In the genomic region with DNA sequence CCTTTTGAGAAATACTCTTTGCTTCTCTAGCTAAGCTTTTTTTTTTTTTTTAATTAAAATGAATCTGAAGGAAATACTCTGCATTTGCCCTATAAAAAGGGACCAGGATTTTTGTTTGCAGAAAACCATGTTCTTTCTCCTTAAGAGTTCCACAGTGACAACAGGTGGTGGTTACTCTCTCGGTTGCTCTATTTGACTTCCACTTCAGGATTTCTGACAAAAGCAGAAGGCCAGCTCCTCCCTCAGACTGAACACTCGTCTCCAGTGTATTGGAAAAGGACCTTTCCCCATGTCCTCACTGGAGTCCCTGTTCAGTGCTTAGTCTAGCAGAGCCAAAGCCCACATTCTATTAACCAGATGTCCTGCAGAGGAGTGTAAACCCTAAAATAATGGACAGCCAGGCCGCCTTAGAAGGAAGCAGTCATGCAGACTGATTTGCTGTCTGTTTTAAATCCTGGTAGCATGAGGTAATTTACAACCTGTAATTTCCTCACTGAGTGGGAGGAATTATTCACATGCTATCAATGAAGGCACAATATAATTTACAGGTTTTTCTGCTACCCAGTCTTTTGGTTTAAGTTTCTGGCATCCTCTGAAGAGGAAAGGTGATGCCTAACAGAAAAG, we compare ENCODE assay signal across 1 cellular context.
A peak's percentile ranks its signal among the peaks of the same experiment; 100 is the strongest.
TF ChIP-seq lines count a peak whose summit lies in the region.

No MANE protein-coding gene starts in this region.

TF ChIP-seq in HEK293, 187 proteins besides CTCF, POLR2A, EP300 and RAD21 (continued from another document):
- TF ChIP-seq, protein P1, sequence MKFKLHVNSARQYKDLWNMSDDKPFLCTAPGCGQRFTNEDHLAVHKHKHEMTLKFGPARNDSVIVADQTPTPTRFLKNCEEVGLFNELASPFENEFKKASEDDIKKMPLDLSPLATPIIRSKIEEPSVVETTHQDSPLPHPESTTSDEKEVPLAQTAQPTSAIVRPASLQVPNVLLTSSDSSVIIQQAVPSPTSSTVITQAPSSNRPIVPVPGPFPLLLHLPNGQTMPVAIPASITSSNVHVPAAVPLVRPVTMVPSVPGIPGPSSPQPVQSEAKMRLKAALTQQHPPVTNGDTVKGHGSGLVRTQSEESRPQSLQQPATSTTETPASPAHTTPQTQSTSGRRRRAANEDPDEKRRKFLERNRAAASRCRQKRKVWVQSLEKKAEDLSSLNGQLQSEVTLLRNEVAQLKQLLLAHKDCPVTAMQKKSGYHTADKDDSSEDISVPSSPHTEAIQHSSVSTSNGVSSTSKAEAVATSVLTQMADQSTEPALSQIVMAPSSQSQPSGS (tag by site-specific recombination; IDR thresholded peaks at IDR 0.05; ENCODE audit: low read depth), result no peak
- TF ChIP-seq ZNF48 (tag by site-specific recombination; IDR thresholded peaks at IDR 0.05), result no peak
- TF ChIP-seq ZNF529 (tag by site-specific recombination; IDR thresholded peaks at IDR 0.05; ENCODE audit: insufficient replicate concordance), result no peak
- peak; percentile 59 for TF ChIP-seq SCRT2 (tag by site-specific recombination; IDR thresholded peaks at IDR 0.05)
- no peak for TF ChIP-seq ZNF140 (tag by site-specific recombination; IDR thresholded peaks at IDR 0.05)
- no peak for TF ChIP-seq ZNF768 (tag by site-specific recombination; IDR thresholded peaks at IDR 0.05)
- TF ChIP-seq ZNF626 (tag by site-specific recombination; IDR thresholded peaks at IDR 0.05), result no peak
